29 cellular contexts compared by ENCODE assay signal in genomic region chr2:180324191-180324590, GRCh38.
"Had no signal": no experiment of that assay in that cellular context is flagged by ENCODE, and none has a peak within 500 bp of the region (broad histone marks: within the 10 kb centered on the region; RNA-seq: fewer than 3 reads in every experiment).

No MANE protein-coding gene starts in this region.

- H3K27me3 Mint-ChIP-seq: activated CD4-positive, alpha-beta T cell treated with anti-CD3 and anti-CD28 coated beads, Interleukin-2, amount 10 ng/mL, durations not matched to agents 7 days and 5 days; activated CD8-positive, alpha-beta memory T cell treated with anti-CD3 and anti-CD28 coated beads, Interleukin-2, amount 10 ng/mL, durations not matched to agents 7 days and 5 days; stimulated activated memory B cell treated with anti-CD40 and anti-IgM and Interleukin-4, amounts not matched to agents 10 μg/mL and 1 μg/mL and 100 μg/mL, for 72 hours had no signal

- H3K36me3 Mint-ChIP-seq: activated CD8-positive, alpha-beta memory T cell treated with anti-CD3 and anti-CD28 coated beads, Interleukin-2, amount 10 ng/mL, durations not matched to agents 7 days and 5 days; brain; mesothelial cell of epicardium had no signal

- H3K9me3 ChIP-seq: lower lobe of right lung, stomach, transverse colon, uterus had no signal

- H3K4me3 Mint-ChIP-seq: activated CD4-positive, alpha-beta T cell treated with anti-CD3 and anti-CD28 coated beads, Interleukin-2, amount 10 ng/mL, durations not matched to agents 7 days and 5 days; activated CD8-positive, alpha-beta memory T cell treated with anti-CD3 and anti-CD28 coated beads, Interleukin-2, amount 10 ng/mL, durations not matched to agents 7 days and 5 days; activated CD8-positive, alpha-beta T cell treated with anti-CD3 and anti-CD28 coated beads for 36 hours; mesothelial cell of epicardium; nephron; stimulated activated memory B cell treated with anti-CD40 and anti-IgM and Interleukin-4, amounts not matched to agents 10 μg/mL and 1 μg/mL and 100 μg/mL, for 72 hours; T-helper 2 cell treated with Interferon-gamma antibody and Interleukin-4, amounts not matched to agents 5 μg/mL and 100 μg/mL, for 36 hours had no signal

- H3K9me3 Mint-ChIP-seq: activated CD4-positive, alpha-beta T cell treated with anti-CD3 and anti-CD28 coated beads, Interleukin-2, amount 10 ng/mL, durations not matched to agents 7 days and 5 days; T-helper 2 cell treated with Interferon-gamma antibody and Interleukin-4, amounts not matched to agents 5 μg/mL and 100 μg/mL, for 36 hours had no signal

- H3K4me1 Mint-ChIP-seq: activated CD4-positive, alpha-beta T cell treated with anti-CD3 and anti-CD28 coated beads, Interleukin-2, amount 10 ng/mL, durations not matched to agents 7 days and 5 days; activated CD8-positive, alpha-beta memory T cell treated with anti-CD3 and anti-CD28 coated beads, Interleukin-2, amount 10 ng/mL, durations not matched to agents 7 days and 5 days; brain; mesothelial cell of epicardium; nephron had no signal

- H3K27ac Mint-ChIP-seq: activated CD4-positive, alpha-beta T cell treated with anti-CD3 and anti-CD28 coated beads, Interleukin-2, amount 10 ng/mL, durations not matched to agents 7 days and 5 days; activated CD8-positive, alpha-beta memory T cell treated with anti-CD3 and anti-CD28 coated beads, Interleukin-2, amount 10 ng/mL, durations not matched to agents 7 days and 5 days; activated CD8-positive, alpha-beta T cell treated with anti-CD3 and anti-CD28 coated beads for 36 hours; brain; mesothelial cell of epicardium; nephron; stimulated activated memory B cell treated with anti-CD40 and anti-IgM and Interleukin-4, amounts not matched to agents 10 μg/mL and 1 μg/mL and 100 μg/mL, for 72 hours; T-helper 2 cell treated with Interferon-gamma antibody and Interleukin-4, amounts not matched to agents 5 μg/mL and 100 μg/mL, for 36 hours had no signal

- H3K4me3 ChIP-seq: lower lobe of right lung, smooth muscle cell, stomach, transverse colon, uterus had no signal

- H3K4me1 ChIP-seq: lower lobe of right lung, stomach, transverse colon, uterus had no signal

- H3K27me3 ChIP-seq: stomach, transverse colon, uterus had no signal

- H3K4me2 ChIP-seq: smooth muscle cell had no signal

- ATAC-seq: activated CD8-positive, alpha-beta memory T cell treated with anti-CD3 and anti-CD28 coated beads, Interleukin-2, amount 10 ng/mL, durations not matched to agents 7 days and 5 days; activated CD8-positive, alpha-beta T cell treated with anti-CD3 and anti-CD28 coated beads for 36 hours; left lobe of liver; lower lobe of right lung; sciatic nerve; stimulated activated memory B cell treated with anti-CD40 and anti-IgM and Interleukin-4, amounts not matched to agents 10 μg/mL and 1 μg/mL and 100 μg/mL, for 72 hours had no signal

- DNase-seq: activated CD4-positive, alpha-beta T cell treated with anti-CD3 and anti-CD28 coated beads, Interleukin-2, amount 10 ng/mL, durations not matched to agents 7 days and 5 days; activated CD4-positive, CD25-positive, alpha-beta regulatory T cell treated with anti-CD3 and anti-CD28 coated beads, Interleukin-2, amount 50 U/mL, for 72 hours; activated CD8-positive, alpha-beta memory T cell treated with anti-CD3 and anti-CD28 coated beads, Interleukin-2, amount 10 ng/mL, durations not matched to agents 7 days and 5 days; activated CD8-positive, alpha-beta T cell treated with anti-CD3 and anti-CD28 coated beads for 36 hours; activated effector memory CD4-positive, alpha-beta T cell treated with anti-CD3 and anti-CD28 coated beads, Interleukin-2, amount 50 U/mL, for 16 hours; activated naive CD4-positive, alpha-beta T cell treated with anti-CD3 and anti-CD28 coated beads, Interleukin-2, amount 50 U/mL, for 16 hours; activated T-cell treated with anti-CD3 and anti-CD28 coated beads for 4 hours; anterior cingulate cortex; central memory CD4-positive, alpha-beta T cell; dermis blood vessel endothelial cell; effector memory CD4-positive, alpha-beta T cell; foreskin fibroblast; kidney; lower lobe of right lung; occipital lobe; posterior cingulate gyrus; stimulated activated CD4-positive, alpha-beta T cell treated with anti-CD3 and anti-CD28 coated beads, Interleukin-15, amount 100 ng/mL, for 24 hours; stomach; transverse colon; uterus; WERI-Rb-1 had no signal

- H3K36me3 ChIP-seq: lower lobe of right lung, stomach, transverse colon, uterus, WERI-Rb-1 had no signal

- H3K27ac ChIP-seq: lower lobe of right lung, stomach, transverse colon, uterus, WERI-Rb-1 had no signal
